ENCODE assay signal across 17 cellular contexts in genomic region chr2:240688563-240688919, GRCh38. TPM values are rescaled to one million over a fixed set of nuclear protein-coding genes. Genes with fewer than 3 reads are reported as not detected.
DNase-seq lines count a peak whose midpoint lies in the region; ATAC-seq and TF ChIP-seq lines count a peak whose summit lies in the region.
"Had no signal": no experiment of that assay in that cellular context is flagged by ENCODE, and none has a peak within 500 bp of the region (broad histone marks: within the 10 kb centered on the region; RNA-seq: fewer than 3 reads in every experiment).

No MANE protein-coding gene starts in this region.

- no peak for TF ChIP-seq POLR2A in vagina (IDR thresholded peaks at IDR 0.05)

- DNase-seq in activated naive CD8-positive, alpha-beta T cell treated with anti-CD3 and anti-CD28 coated beads, Interleukin-2, amount 10 ng/mL, durations not matched to agents 7 days and 5 days = peak; percentile 27
- no peak for DNase-seq in activated naive CD8-positive, alpha-beta T cell treated with anti-CD3 and anti-CD28 coated beads for 36 hours
- peak in 2 of 3 donors; percentile 24 to 42 for DNase-seq in mucosa of descending colon
- peak; percentile 72 to 93 for DNase-seq in vagina (ENCODE audit: extremely low spot score in 2 of 2)
- DNase-seq in T-cell = no peak
- no peak for DNase-seq in substantia nigra (lab: John Stamatoyannopoulos, UW)
- DNase-seq: ACHN; Calu3; CD4-positive, alpha-beta T cell; DND-41; GDM1; MM.1S; NCI-H1105 treated with DMSO at 0.1 percent for 48 hours; NCI-H187; NCI-H446; PC-9 had no signal

- ATAC-seq in activated naive CD8-positive, alpha-beta T cell treated with anti-CD3 and anti-CD28 coated beads, Interleukin-2, amount 10 ng/mL, durations not matched to agents 7 days and 5 days (ENCODE audit: low read depth) = no peak
- ATAC-seq in mucosa of descending colon (no peak), T-cell (replicated peaks in 1 of 4) (no peak)

- H3K4me1 ChIP-seq in mucosa of descending colon (ENCODE audit: low read depth) = no peaks in the 10 kb centered on the region
- H3K4me1 ChIP-seq in vagina = no peaks in the 10 kb centered on the region

- POLR2A ChIA-PET in activated naive CD8-positive, alpha-beta T cell treated with anti-CD3 and anti-CD28 coated beads, Interleukin-2, amount 10 ng/mL, durations not matched to agents 7 days and 5 days (lab: Charles Lee) = no interaction called here
- POLR2A ChIA-PET in T-cell (lab: Charles Lee) = no interaction called here

- H3K27me3 ChIP-seq in vagina = no peaks in the 10 kb centered on the region

- CTCF ChIA-PET in T-cell (lab: Charles Lee) = no interaction called here

- H3K36me3 ChIP-seq in mucosa of descending colon (ENCODE audit: low read depth) = no peaks in the 10 kb centered on the region
- H3K36me3 ChIP-seq in vagina = no peaks in the 10 kb centered on the region

- no peaks in the 10 kb centered on the region for H3K27me3 Mint-ChIP-seq in activated naive CD8-positive, alpha-beta T cell treated with anti-CD3 and anti-CD28 coated beads, Interleukin-2, amount 10 ng/mL, durations not matched to agents 7 days and 5 days
- H3K27me3 Mint-ChIP-seq in activated naive CD8-positive, alpha-beta T cell treated with anti-CD3 and anti-CD28 coated beads for 36 hours = no peaks in the 10 kb centered on the region
- no peaks in the 10 kb centered on the region for H3K27me3 Mint-ChIP-seq in T-cell
- H3K27me3 Mint-ChIP-seq: CD4-positive, alpha-beta T cell had no signal

- H3K36me3 Mint-ChIP-seq in activated naive CD8-positive, alpha-beta T cell treated with anti-CD3 and anti-CD28 coated beads, Interleukin-2, amount 10 ng/mL, durations not matched to agents 7 days and 5 days = no peaks in the 10 kb centered on the region
- H3K36me3 Mint-ChIP-seq in activated naive CD8-positive, alpha-beta T cell treated with anti-CD3 and anti-CD28 coated beads for 36 hours = no peaks in the 10 kb centered on the region
- no peaks in the 10 kb centered on the region for H3K36me3 Mint-ChIP-seq in T-cell

- H3K27ac Mint-ChIP-seq in activated naive CD8-positive, alpha-beta T cell treated with anti-CD3 and anti-CD28 coated beads, Interleukin-2, amount 10 ng/mL, durations not matched to agents 7 days and 5 days = no peak overlapping the region
- no peak overlapping the region for H3K27ac Mint-ChIP-seq in activated naive CD8-positive, alpha-beta T cell treated with anti-CD3 and anti-CD28 coated beads for 36 hours
- H3K27ac Mint-ChIP-seq in T-cell = no peak overlapping the region
- H3K27ac Mint-ChIP-seq: CD4-positive, alpha-beta T cell had no signal

- peaks cover 15% of the 10 kb centered on the region for H3K4me1 Mint-ChIP-seq in activated naive CD8-positive, alpha-beta T cell treated with anti-CD3 and anti-CD28 coated beads, Interleukin-2, amount 10 ng/mL, durations not matched to agents 7 days and 5 days
- peaks cover 3% of the 10 kb centered on the region for H3K4me1 Mint-ChIP-seq in activated naive CD8-positive, alpha-beta T cell treated with anti-CD3 and anti-CD28 coated beads for 36 hours
- H3K4me1 Mint-ChIP-seq in T-cell = peaks cover 0 to 17% (median 7%) of the 10 kb centered on the region in 3 donors

- H3K9me3 Mint-ChIP-seq in activated naive CD8-positive, alpha-beta T cell treated with anti-CD3 and anti-CD28 coated beads, Interleukin-2, amount 10 ng/mL, durations not matched to agents 7 days and 5 days = no peaks in the 10 kb centered on the region
- H3K9me3 Mint-ChIP-seq in activated naive CD8-positive, alpha-beta T cell treated with anti-CD3 and anti-CD28 coated beads for 36 hours = no peaks in the 10 kb centered on the region
- H3K9me3 Mint-ChIP-seq in T-cell = no peaks in the 10 kb centered on the region
- H3K9me3 Mint-ChIP-seq: CD4-positive, alpha-beta T cell had no signal

- H3K4me3 ChIP-seq in mucosa of descending colon = no peak overlapping the region
- H3K4me3 ChIP-seq in vagina = no peak overlapping the region
- H3K4me3 ChIP-seq: PC-9 had no signal

- intact Hi-C loops in mucosa of descending colon (cut with DNase I, micrococcal nuclease) (no loop called here), vagina (cut with DNase I) (no loop called here)

- no peak overlapping the region for H3K4me3 Mint-ChIP-seq in activated naive CD8-positive, alpha-beta T cell treated with anti-CD3 and anti-CD28 coated beads, Interleukin-2, amount 10 ng/mL, durations not matched to agents 7 days and 5 days
- H3K4me3 Mint-ChIP-seq in activated naive CD8-positive, alpha-beta T cell treated with anti-CD3 and anti-CD28 coated beads for 36 hours = no peak overlapping the region
- no peak overlapping the region for H3K4me3 Mint-ChIP-seq in T-cell
- H3K4me3 Mint-ChIP-seq: CD4-positive, alpha-beta T cell had no signal

- TF ChIP-seq CTCF in VCaP (conservative IDR thresholded peaks at IDR 0.05) (no peak), mucosa of descending colon (IDR thresholded peaks at IDR 0.05) (no peak), vagina (IDR thresholded peaks at IDR 0.05) (no peak)

- H3K9me3 ChIP-seq in mucosa of descending colon (no peaks in the 10 kb centered on the region), vagina (no peaks in the 10 kb centered on the region)

- H3K27ac ChIP-seq in VCaP (peak overlapping the region; percentile 94; the same call in 1 of the 2 replicates), vagina (no peak overlapping the region), substantia nigra (ENCODE audit: low read depth, low read length, poor library complexity, severe bottlenecking) (no peak overlapping the region)
- H3K27ac ChIP-seq: PC-9 had no signal

RNA-seq across cellular contexts. Expression of gene AQP12A, which starts 3.1 kb away (rescaled TPM):
- not detected for total RNA-seq in activated naive CD8-positive, alpha-beta T cell treated with anti-CD3 and anti-CD28 coated beads, Interleukin-2, amount 10 ng/mL, durations not matched to agents 7 days and 5 days
- total RNA-seq in activated naive CD8-positive, alpha-beta T cell treated with anti-CD3 and anti-CD28 coated beads for 36 hours = not detected
- total RNA-seq in mucosa of descending colon (10 to 100 TPM in 1 of 3 donors, 1 to 10 TPM in 1, not detected in 1; 9.7 to 18.9 TPM), vagina (not detected), T-cell (not detected)
- total RNA-seq: Calu3; CD4-positive, alpha-beta T cell; PC-9 had no signal

RNA-seq across cellular contexts. Expression of gene AQP12B, which starts 5.9 kb away (rescaled TPM):
- total RNA-seq in activated naive CD8-positive, alpha-beta T cell treated with anti-CD3 and anti-CD28 coated beads, Interleukin-2, amount 10 ng/mL, durations not matched to agents 7 days and 5 days = not detected
- not detected for total RNA-seq in activated naive CD8-positive, alpha-beta T cell treated with anti-CD3 and anti-CD28 coated beads for 36 hours
- total RNA-seq in mucosa of descending colon (1 to 10 TPM in 2 of 3 donors, under 1 TPM in 1; 0.16 to 10.0 (median 3.9) TPM), vagina (not detected), T-cell (not detected)
- total RNA-seq: Calu3; CD4-positive, alpha-beta T cell; PC-9 had no signal

Comparison
In these comparisons a context has a peak if more than half of its experiments do, and no peak if none do; other contexts are left out.
1. DNase-seq: peak in activated naive CD8-positive, alpha-beta T cell treated with anti-CD3 and anti-CD28 coated beads, Interleukin-2, amount 10 ng/mL, durations not matched to agents 7 days and 5 days (single experiment), mucosa of descending colon (2 of 3) and vagina (2 of 2); none in activated naive CD8-positive, alpha-beta T cell treated with anti-CD3 and anti-CD28 coated beads for 36 hours (single experiment), T-cell (0 of 34) and substantia nigra (0 of 49).